1 cellular context compared by ENCODE assay signal in the genomic region with DNA sequence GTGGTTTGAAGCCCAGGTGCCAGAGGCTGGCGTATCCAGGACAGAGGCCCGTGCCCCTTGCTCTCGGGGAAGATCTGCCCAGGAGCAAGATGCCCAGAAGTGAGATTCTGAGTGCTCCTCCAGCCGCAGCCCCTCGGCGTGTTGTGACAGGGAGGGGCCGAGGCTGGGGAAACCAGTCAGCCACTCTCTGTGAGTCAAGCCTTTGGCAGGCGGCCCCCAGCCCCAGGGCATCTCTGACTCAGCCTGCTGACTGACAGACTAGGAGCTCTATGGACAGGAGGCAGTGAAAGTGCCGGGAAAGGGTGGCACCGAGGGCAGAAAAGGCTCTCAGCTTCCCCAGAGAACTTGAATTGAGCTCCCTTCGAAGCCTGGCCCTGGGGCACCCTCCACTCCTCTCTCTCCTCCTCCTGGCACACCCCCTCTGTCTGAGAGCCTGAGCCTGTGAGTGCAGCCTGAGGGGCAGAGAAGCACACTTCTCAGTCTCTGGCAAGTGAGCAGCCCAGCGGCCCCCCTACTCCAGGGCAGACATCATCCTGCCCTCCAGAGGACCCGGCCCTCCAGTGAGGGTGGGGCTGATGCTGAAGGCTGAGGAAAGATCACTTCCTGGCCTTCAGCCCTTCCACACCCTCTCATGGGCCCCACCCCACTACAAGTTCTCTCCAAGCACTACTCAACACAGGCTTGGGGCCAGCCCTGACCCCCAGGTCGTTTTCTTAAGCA.
A peak's percentile ranks its signal among the peaks of the same experiment; 100 is the strongest.
TF ChIP-seq lines count a peak whose summit lies in the region.

No MANE protein-coding gene starts in this region.

TF ChIP-seq in endothelial cell of umbilical vein, 7 proteins besides CTCF, POLR2A, EP300 and RAD21:
- TF ChIP-seq POLR2AphosphoS5 (IDR thresholded peaks at IDR 0.05; ENCODE audit: insufficient read depth, low read depth, low read length): peak; percentile 73
- no peak for TF ChIP-seq EZH2 (IDR thresholded peaks at IDR 0.05; ENCODE audit: borderline replicate concordance, low read depth, low read length, severe bottlenecking)
- peak; percentile 93 for TF ChIP-seq FOS (IDR thresholded peaks at IDR 0.05; ENCODE audit: borderline replicate concordance, insufficient read depth, low read length)
- peak; percentile 39 for TF ChIP-seq JUN (IDR thresholded peaks at IDR 0.05; ENCODE audit: borderline replicate concordance, insufficient read depth, insufficient read length, low read depth)
